Comparison of ENCODE assay signal across 1 cellular context in the genomic region with DNA sequence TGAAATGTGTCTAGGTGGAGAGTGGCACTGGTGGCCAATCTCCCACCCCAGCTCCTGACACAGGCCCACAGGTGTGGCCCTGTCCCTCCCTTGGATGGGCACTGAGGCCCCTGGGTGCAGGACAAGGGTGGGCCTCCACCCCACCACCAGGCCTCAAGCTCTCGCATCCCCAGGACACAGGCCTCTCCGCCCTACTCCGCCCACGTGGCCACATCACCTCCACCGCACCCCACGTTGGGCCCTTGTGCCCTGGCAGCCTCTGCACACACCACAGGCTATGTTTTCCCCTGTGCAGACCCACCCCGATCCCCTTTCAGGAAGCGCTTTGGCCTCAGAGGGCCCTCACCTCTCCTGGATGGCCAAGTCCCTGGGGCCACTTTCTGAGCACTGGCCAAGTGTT.
TF ChIP-seq lines count a peak whose summit lies in the region.

No MANE protein-coding gene starts in this region.

TF ChIP-seq in IMR-90, 13 proteins besides CTCF, POLR2A, EP300 and RAD21 (continued from another document):
- no peak for TF ChIP-seq ELK1 (IDR thresholded peaks at IDR 0.05; ENCODE audit: borderline replicate concordance, low read depth, low read length)
- no peak for TF ChIP-seq BHLHE40 (IDR thresholded peaks at IDR 0.05; ENCODE audit: low read depth, low read length)
- TF ChIP-seq MXI1 (IDR thresholded peaks at IDR 0.05; ENCODE audit: borderline replicate concordance, low read depth, low read length), result no peak
- TF ChIP-seq RFX5 (IDR thresholded peaks at IDR 0.05; ENCODE audit: low read depth, low read length), result no peak
- TF ChIP-seq MAZ (IDR thresholded peaks at IDR 0.05; ENCODE audit: borderline replicate concordance, low read depth, low read length), result no peak
- TF ChIP-seq, protein P1, sequence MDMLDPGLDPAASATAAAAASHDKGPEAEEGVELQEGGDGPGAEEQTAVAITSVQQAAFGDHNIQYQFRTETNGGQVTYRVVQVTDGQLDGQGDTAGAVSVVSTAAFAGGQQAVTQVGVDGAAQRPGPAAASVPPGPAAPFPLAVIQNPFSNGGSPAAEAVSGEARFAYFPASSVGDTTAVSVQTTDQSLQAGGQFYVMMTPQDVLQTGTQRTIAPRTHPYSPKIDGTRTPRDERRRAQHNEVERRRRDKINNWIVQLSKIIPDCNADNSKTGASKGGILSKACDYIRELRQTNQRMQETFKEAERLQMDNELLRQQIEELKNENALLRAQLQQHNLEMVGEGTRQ (IDR thresholded peaks at IDR 0.05; ENCODE audit: low read depth, low read length), result no peak
- TF ChIP-seq CHD1 (IDR thresholded peaks at IDR 0.05; ENCODE audit: low read depth, low read length), result no peak
- TF ChIP-seq NFE2L2 (IDR thresholded peaks at IDR 0.05; ENCODE audit: low read depth, low read length), result no peak
- no peak for TF ChIP-seq SMC3 (IDR thresholded peaks at IDR 0.05; ENCODE audit: low read depth, low read length)
- TF ChIP-seq MAFK (IDR thresholded peaks at IDR 0.05; ENCODE audit: low read depth, low read length), result no peak
- TF ChIP-seq FOS (IDR thresholded peaks at IDR 0.05; ENCODE audit: low read depth, low read length), result no peak
